In the genomic region with DNA sequence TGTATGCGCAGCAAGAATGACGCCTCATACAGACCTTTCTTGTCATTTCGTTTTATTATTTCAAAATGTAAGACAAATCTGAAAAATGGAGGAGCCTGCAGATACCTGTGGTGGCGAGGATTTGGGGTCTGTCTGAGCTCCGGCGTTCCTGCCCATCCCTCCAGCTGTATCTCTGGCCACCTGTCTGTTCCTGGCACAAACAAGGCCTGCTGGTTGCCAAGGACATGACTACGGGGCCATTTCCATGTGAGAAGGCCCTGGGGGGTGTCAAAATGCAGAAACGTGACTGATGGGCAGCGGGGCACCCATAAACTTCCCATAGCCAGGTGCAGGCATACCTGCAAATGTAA, we compare ENCODE assay signal across 8 cellular contexts. TPM values are rescaled to one million over a fixed set of nuclear protein-coding genes. Genes with fewer than 3 reads are reported as not detected.
DNase-seq lines count a peak whose midpoint lies in the region; ATAC-seq and TF ChIP-seq lines count a peak whose summit lies in the region.

No MANE protein-coding gene starts in this region.

- H3K36me3 ChIP-seq in Panc1 (ENCODE audit: control insufficient read depth, insufficient read depth, low read length): no peaks in the 10 kb centered on the region
- H3K36me3 ChIP-seq in fibroblast of lung (ENCODE audit: control insufficient read depth, insufficient read depth, low read length): no peaks in the 10 kb centered on the region
- no peaks in the 10 kb centered on the region for H3K36me3 ChIP-seq in sigmoid colon

- in situ Hi-C loops in Panc1 (cut with HindIII; ENCODE audit: low pct_unique_long_range_greater_than_20kb, low sequenced_read_pairs): no loop called here

- H3K79me2 ChIP-seq in fibroblast of lung (ENCODE audit: control insufficient read depth, insufficient read depth, low read length): no peaks in the 10 kb centered on the region

- intact Hi-C loops in Panc1 (cut with micrococcal nuclease; ENCODE audit: unreplicated experiment) (no loop called here), sigmoid colon (cut with DNase I) (loop anchor here (10.0 kb wide), 1 partner anchor 236 kb away; the partner anchor contains the start of gene RPGR)

- H3K9me3 ChIP-seq in Panc1 (ENCODE audit: control insufficient read depth, insufficient read depth, low read depth, low read length) (no peaks in the 10 kb centered on the region), fibroblast of lung (ENCODE audit: control insufficient read depth, insufficient read depth, low read depth, low read length) (no peaks in the 10 kb centered on the region), sigmoid colon (no peaks in the 10 kb centered on the region)

- H3K4me2 ChIP-seq in fibroblast of lung (ENCODE audit: extremely low read depth, insufficient read depth, low read length): peak overlapping the region; percentile 80

- no peak for ATAC-seq in Panc1
- ATAC-seq in HG03175 (IDR thresholded peaks at IDR 0.05; ENCODE audit: unreplicated experiment): no peak
- no peak for ATAC-seq in GM19467 (IDR thresholded peaks at IDR 0.05; ENCODE audit: unreplicated experiment)

- H3K27ac ChIP-seq in Panc1 (ENCODE audit: low read length) (no peak overlapping the region), fibroblast of lung (ENCODE audit: insufficient read depth, low read length) (no peak overlapping the region), sigmoid colon (peak overlapping the region; percentile 45 to 68 (median 53))

- POLR2A ChIA-PET in Panc1 (lab: Charles Lee): no interaction called here

- no TSS peak for BruUV-seq in Panc1 (replicated peaks; lab: Mats Ljungman, UMichigan)

- no peak for TF ChIP-seq CTCF in GM12875 (IDR thresholded peaks at IDR 0.05; ENCODE audit: borderline replicate concordance, insufficient read depth, low read depth, low read length)
- no peak for TF ChIP-seq CTCF in Panc1 (IDR thresholded peaks at IDR 0.05)
- TF ChIP-seq CTCF in fibroblast of lung (conservative IDR thresholded peaks at IDR 0.05 in 1 of 2, IDR thresholded peaks at IDR 0.05 in 1 of 2; ENCODE audit: low read depth in 1 of 2, low read length in 2 of 2): no peak
- no peak for TF ChIP-seq CTCF in sigmoid colon (IDR thresholded peaks at IDR 0.05)

- H2AFZ ChIP-seq in fibroblast of lung (ENCODE audit: low read length): peak overlapping the region; percentile 30

- H3K4me1 ChIP-seq in Panc1 (ENCODE audit: control insufficient read depth, insufficient read depth, low read length) (no peaks in the 10 kb centered on the region), fibroblast of lung (ENCODE audit: control insufficient read depth, extremely low read depth, insufficient read depth, low read length) (no peaks in the 10 kb centered on the region), sigmoid colon (peaks cover 0 to 5% (median 0%) of the 10 kb centered on the region in 4 donors)

- H3K4me3 ChIP-seq in GM12875 (ENCODE audit: low read depth, low read length): peak overlapping the region; percentile 40
- H3K4me3 ChIP-seq in Panc1 (ENCODE audit: low read depth in 2 of 2, low read length in 2 of 2): peak overlapping the region; percentile 27 to 43
- peak overlapping the region in 3 of 4 experiments; percentile 7 to 59 (median 50) for H3K4me3 ChIP-seq in fibroblast of lung (replicated peaks in 1 of 4; ENCODE audit: control extremely low read depth in 1 of 4, insufficient read depth in 1 of 4, low read depth in 3 of 4, low read length in 4 of 4)
- H3K4me3 ChIP-seq in sigmoid colon: peak overlapping the region; percentile 34 to 53 (median 50)

- H3K9ac ChIP-seq in fibroblast of lung (ENCODE audit: insufficient read depth, low read length): no peak overlapping the region

- CTCF ChIA-PET in Panc1 (lab: Charles Lee): no interaction called here

- no peaks in the 10 kb centered on the region for H4K20me1 ChIP-seq in fibroblast of lung (ENCODE audit: control insufficient read depth, extremely low read depth, insufficient read depth, low read length)

- 24 to 41% methylated on average over 9 of the region's 9 CpGs for WGBS in sigmoid colon, 2 donors

- TF ChIP-seq POLR2A in sigmoid colon (IDR thresholded peaks at IDR 0.05): no peak

- TF ChIP-seq EP300 in sigmoid colon (IDR thresholded peaks at IDR 0.05): no peak

- DNase-seq in Panc1 (ENCODE audit: low read depth, low spot score) (no peak), fibroblast of lung (ENCODE audit: low read depth in 2 of 2) (no peak), sigmoid colon (no peak), iPS-NIHi11 (ENCODE audit: low spot score) (no peak), NCI-H524 treated with DMSO at 0.1 percent for 48 hours (lab: John Stamatoyannopoulos, UW) (no peak)

- H3K27me3 ChIP-seq in Panc1 (ENCODE audit: control insufficient read depth, insufficient read depth, low read length) (no peaks in the 10 kb centered on the region), fibroblast of lung (ENCODE audit: control insufficient read depth, insufficient read depth, low read length) (peaks cover 11% of the 10 kb centered on the region), sigmoid colon (no peaks in the 10 kb centered on the region)

RNA-seq across cellular contexts. Expression of gene TSPAN7, which starts 0.6 kb away (rescaled TPM):
- total RNA-seq in Panc1 (2021; ENCODE audit: unreplicated experiment) (0.13 TPM), fibroblast of lung (not detected in 2 replicates), sigmoid colon (10 to 100 TPM; 15.6 to 21.0 (median 17.3) TPM)
- not detected for polyA plus RNA-seq in Panc1 (2012; ENCODE audit: insufficient read length)
- polyA plus RNA-seq in fibroblast of lung (0.03 and 0.11 TPM in 2 replicates), sigmoid colon (10 to 100 TPM; 23.4 to 55.1 (median 23.8) TPM)
- 0.12 TPM in 1 of 2 replicates, not detected in the other for polyA plus RNA-seq in fibroblast of lung (2012)
- not detected in 2 replicates for polyA minus RNA-seq in fibroblast of lung (ENCODE audit: low replicate concordance)

Comparison
In these comparisons a context has a peak if more than half of its experiments do, and no peak if none do; other contexts are left out.
1. H3K27ac ChIP-seq: peak in sigmoid colon (4 of 4); none in Panc1 (single experiment) and fibroblast of lung (single experiment).
2. RNA of gene TSPAN7, which starts 0.6 kb away (total RNA-seq): 15.6 to 21.0 TPM in sigmoid colon; 0.13 TPM in Panc1 (single experiment) and not detected in fibroblast of lung; every median in the first group is over 10 times any median in the second.
3. Peak in every context shown above with its lines, with median percentiles within 50 percentile points of each other: H3K4me3 ChIP-seq.